Comparison of ENCODE assay signal across 16 cellular contexts in genomic region chr1:28267633-28268032, GRCh38.
"Had no signal": no experiment of that assay in that cellular context is flagged by ENCODE, and none has a peak within 500 bp of the region (broad histone marks: within the 10 kb centered on the region; RNA-seq: fewer than 3 reads in every experiment).

No MANE protein-coding gene starts in this region.

- ATAC-seq: left colon; stimulated activated naive B cell treated with anti-CD40 and anti-IgM and Interleukin-4, amounts not matched to agents 10 μg/mL and 1 μg/mL and 100 μg/mL, for 72 hours had no signal

- H3K9me3 ChIP-seq: esophagus squamous epithelium had no signal

- H3K27ac ChIP-seq: esophagus squamous epithelium, skin epidermis, WERI-Rb-1 had no signal

- DNase-seq: activated CD4-positive, alpha-beta T cell treated with anti-CD3 and anti-CD28 coated beads, Interleukin-2, amount 10 ng/mL, durations not matched to agents 7 days and 5 days; activated naive CD4-positive, alpha-beta T cell treated with anti-CD3 and anti-CD28 coated beads, Interleukin-2, amount 50 U/mL, for 16 hours; activated T-cell treated with anti-CD3 and anti-CD28 coated beads for 4 hours; amniotic stem cell; esophagus squamous epithelium; foreskin fibroblast; left colon; retina; stimulated activated naive B cell treated with anti-CD40 and anti-IgM and Interleukin-4, amounts not matched to agents 10 μg/mL and 1 μg/mL and 100 μg/mL, for 72 hours; substantia nigra; T1000; WERI-Rb-1 had no signal

- H3K36me3 Mint-ChIP-seq: type B pancreatic cell had no signal

- H3K27ac Mint-ChIP-seq: activated CD4-positive, alpha-beta T cell treated with anti-CD3 and anti-CD28 coated beads, Interleukin-2, amount 10 ng/mL, durations not matched to agents 7 days and 5 days; memory B cell; stimulated activated naive B cell treated with anti-CD40 and anti-IgM and Interleukin-4, amounts not matched to agents 10 μg/mL and 1 μg/mL and 100 μg/mL, for 72 hours had no signal

- H3K9ac ChIP-seq: parathyroid adenoma had no signal

- H3K4me3 Mint-ChIP-seq: activated CD4-positive, alpha-beta T cell treated with anti-CD3 and anti-CD28 coated beads, Interleukin-2, amount 10 ng/mL, durations not matched to agents 7 days and 5 days; memory B cell; stimulated activated naive B cell treated with anti-CD40 and anti-IgM and Interleukin-4, amounts not matched to agents 10 μg/mL and 1 μg/mL and 100 μg/mL, for 72 hours; type B pancreatic cell had no signal

- H3K4me3 ChIP-seq: esophagus squamous epithelium, skin epidermis had no signal

- H3K27me3 ChIP-seq: esophagus squamous epithelium had no signal

- H3K27me3 Mint-ChIP-seq: activated CD4-positive, alpha-beta T cell treated with anti-CD3 and anti-CD28 coated beads, Interleukin-2, amount 10 ng/mL, durations not matched to agents 7 days and 5 days; memory B cell; stimulated activated naive B cell treated with anti-CD40 and anti-IgM and Interleukin-4, amounts not matched to agents 10 μg/mL and 1 μg/mL and 100 μg/mL, for 72 hours; type B pancreatic cell had no signal

- H3K9me3 Mint-ChIP-seq: activated CD4-positive, alpha-beta T cell treated with anti-CD3 and anti-CD28 coated beads, Interleukin-2, amount 10 ng/mL, durations not matched to agents 7 days and 5 days; memory B cell; stimulated activated naive B cell treated with anti-CD40 and anti-IgM and Interleukin-4, amounts not matched to agents 10 μg/mL and 1 μg/mL and 100 μg/mL, for 72 hours; type B pancreatic cell had no signal
